Comparison of ENCODE assay signal across 1 cellular context in genomic region chr1:57156907-57157306, GRCh38.
TF ChIP-seq lines count a peak whose summit lies in the region.

No MANE protein-coding gene starts in this region.

TF ChIP-seq in GM23338, 12 proteins besides CTCF, POLR2A, EP300 and RAD21 (continued from another document):
- no peak for TF ChIP-seq ZNF462 (CRISPR knock-in tag; IDR thresholded peaks at IDR 0.05)
- TF ChIP-seq NANOG (IDR thresholded peaks at IDR 0.05; ENCODE audit: borderline replicate concordance): no peak
- TF ChIP-seq POLR2AphosphoS5 (IDR thresholded peaks at IDR 0.05; ENCODE audit: low read depth): no peak
- no peak for TF ChIP-seq REST (IDR thresholded peaks at IDR 0.05; ENCODE audit: unreplicated experiment)
- no peak for TF ChIP-seq EZH2 (IDR thresholded peaks at IDR 0.05; ENCODE audit: low read depth, unreplicated experiment)
- no peak for TF ChIP-seq EZH2phosphoT487 (IDR thresholded peaks at IDR 0.05; ENCODE audit: unreplicated experiment)
- TF ChIP-seq JUNB (IDR thresholded peaks at IDR 0.05; ENCODE audit: unreplicated experiment): no peak
